ENCODE assay signal across 17 cellular contexts in genomic region chr19:10946964-10947657, GRCh38. TPM values are rescaled to one million over a fixed set of nuclear protein-coding genes. Genes with fewer than 3 reads are reported as not detected.
DNase-seq lines count a peak whose midpoint lies in the region; ATAC-seq and TF ChIP-seq lines count a peak whose summit lies in the region.
"Had no signal": no experiment of that assay in that cellular context is flagged by ENCODE, and none has a peak within 500 bp of the region (broad histone marks: within the 10 kb centered on the region; RNA-seq: fewer than 3 reads in every experiment).

No MANE protein-coding gene starts in this region.

- ATAC-seq in SK-N-SH treated with all-trans-retinoic acid at 6 μM for 48 hours, result peak; percentile 49
- no peak for ATAC-seq in foreskin keratinocyte
- no peak for ATAC-seq in GM19452 (IDR thresholded peaks at IDR 0.05; ENCODE audit: unreplicated experiment)

- H3K79me2 ChIP-seq in hepatocyte, result no peaks in the 10 kb centered on the region

- H3K9me3 ChIP-seq in hepatocyte (ENCODE audit: low read depth) (no peaks in the 10 kb centered on the region), endodermal cell (ENCODE audit: control insufficient read depth, low read length) (no peaks in the 10 kb centered on the region)

- no peaks in the 10 kb centered on the region for H3K36me3 ChIP-seq in hepatocyte (replicated peaks; ENCODE audit: insufficient read depth, low read depth)
- H3K36me3 ChIP-seq in endodermal cell (ENCODE audit: control insufficient read depth, insufficient read depth, low read length), result no peaks in the 10 kb centered on the region
- H3K36me3 ChIP-seq: brain microvascular endothelial cell had no signal

- no peak overlapping the region for H3K4me2 ChIP-seq in hepatocyte

- H3K27me3 ChIP-seq in foreskin keratinocyte, result no peaks in the 10 kb centered on the region
- H3K27me3 ChIP-seq in hepatocyte, result no peaks in the 10 kb centered on the region
- H3K27me3 ChIP-seq in endodermal cell (ENCODE audit: control insufficient read depth, insufficient read depth, low read length, poor library complexity, severe bottlenecking), result no peaks in the 10 kb centered on the region
- H3K27me3 ChIP-seq: brain microvascular endothelial cell had no signal

- TF ChIP-seq CTCF in foreskin keratinocyte (conservative IDR thresholded peaks at IDR 0.05) (no peak), progenitor cell of endocrine pancreas (IDR thresholded peaks at IDR 0.05; ENCODE audit: unreplicated experiment) (no peak), coronary artery (IDR thresholded peaks at IDR 0.05) (no peak), hepatocyte (IDR thresholded peaks at IDR 0.05; ENCODE audit: poor library complexity) (no peak), endodermal cell (conservative IDR thresholded peaks at IDR 0.05) (no peak)

- H2AFZ ChIP-seq in hepatocyte, result no peak overlapping the region

- WGBS in hepatocyte (ENCODE audit: low lambda C conversion rate, missing lambda C conversion rate), result 72% methylated on average over 6 of the region's 6 CpGs
- WGBS in endodermal cell (ENCODE audit: insufficient coverage in 1 of 2, insufficient read length in 1 of 2), 2 experiments, result 86 to 94% methylated on average over 4 to 6 of the region's 6 CpGs

- no peaks in the 10 kb centered on the region for H4K20me1 ChIP-seq in hepatocyte (ENCODE audit: insufficient read depth, poor library complexity, severe bottlenecking)

- DNase-seq in G401 (ENCODE audit: low spot score) (peak; percentile 66), foreskin keratinocyte (no peak), progenitor cell of endocrine pancreas (ENCODE audit: low spot score, unreplicated experiment) (no peak), coronary artery (ENCODE audit: low spot score) (no peak), hepatocyte (ENCODE audit: low spot score) (no peak), endodermal cell (no peak)
- DNase-seq: activated CD4-positive, alpha-beta T cell treated with anti-CD3 and anti-CD28 coated beads for 48 hours; brain microvascular endothelial cell; CD4-positive, alpha-beta T cell; MV-4-11; NCI-H2171; stimulated activated CD4-positive, alpha-beta T cell treated with anti-CD3 and anti-CD28 coated beads, Interleukin-4, amount 100 ng/mL, for 24 hours; stimulated activated naive CD4-positive, alpha-beta T cell treated with Interleukin-2 at 50 U/mL for 16 hours; T-helper 2 cell had no signal

- no peak overlapping the region for H3K4me3 Mint-ChIP-seq in progenitor cell of endocrine pancreas (ENCODE audit: low read depth)
- H3K4me3 Mint-ChIP-seq in endodermal cell, result no peak overlapping the region
- H3K4me3 Mint-ChIP-seq: activated T-helper 1 cell treated with anti-CD3 and anti-CD28 coated beads, Interleukin-12 subunit alpha, Interleukin-12 subunit beta, Interleukin-2, Interleukin-4 antibody, amounts not matched to agents 30 ng/mL and 10 ng/mL and 1 ng/mL, durations not matched to agents 14 hours and 24 hours and 36 hours; CD4-positive, alpha-beta T cell had no signal

- in situ Hi-C loops in G401 (cut with HindIII; ENCODE audit: low sequenced_read_pairs), result no loop called here

- H3K27ac Mint-ChIP-seq in progenitor cell of endocrine pancreas (peak overlapping the region; percentile 45), endodermal cell (no peak overlapping the region)
- H3K27ac Mint-ChIP-seq: activated T-helper 1 cell treated with anti-CD3 and anti-CD28 coated beads, Interleukin-12 subunit alpha, Interleukin-12 subunit beta, Interleukin-2, Interleukin-4 antibody, amounts not matched to agents 30 ng/mL and 10 ng/mL and 1 ng/mL, durations not matched to agents 14 hours and 24 hours and 36 hours; CD4-positive, alpha-beta T cell had no signal

- H3K4me1 Mint-ChIP-seq in progenitor cell of endocrine pancreas (ENCODE audit: low read depth) (peaks cover 5% of the 10 kb centered on the region), endodermal cell (peaks cover 4% of the 10 kb centered on the region)

- H3K27ac ChIP-seq in foreskin keratinocyte (peak overlapping the region; percentile 31), coronary artery (no peak overlapping the region), hepatocyte (no peak overlapping the region), endodermal cell (ENCODE audit: low read depth, low read length) (no peak overlapping the region)
- H3K27ac ChIP-seq: brain microvascular endothelial cell had no signal

- H3K36me3 Mint-ChIP-seq in progenitor cell of endocrine pancreas (ENCODE audit: insufficient read depth), result no peaks in the 10 kb centered on the region
- H3K36me3 Mint-ChIP-seq in endodermal cell (ENCODE audit: low read depth), result no peaks in the 10 kb centered on the region

- H3K9me3 Mint-ChIP-seq in progenitor cell of endocrine pancreas (ENCODE audit: low read depth) (no peaks in the 10 kb centered on the region), endodermal cell (no peaks in the 10 kb centered on the region)
- H3K9me3 Mint-ChIP-seq: activated T-helper 1 cell treated with anti-CD3 and anti-CD28 coated beads, Interleukin-12 subunit alpha, Interleukin-12 subunit beta, Interleukin-2, Interleukin-4 antibody, amounts not matched to agents 30 ng/mL and 10 ng/mL and 1 ng/mL, durations not matched to agents 14 hours and 24 hours and 36 hours; CD4-positive, alpha-beta T cell had no signal

- H3K4me3 ChIP-seq in coronary artery, result no peak overlapping the region
- H3K4me3 ChIP-seq in hepatocyte, result no peak overlapping the region
- H3K4me3 ChIP-seq in endodermal cell (ENCODE audit: low read length), result no peak overlapping the region

- H3K4me1 ChIP-seq in foreskin keratinocyte, result no peaks in the 10 kb centered on the region
- no peaks in the 10 kb centered on the region for H3K4me1 ChIP-seq in hepatocyte (ENCODE audit: insufficient read depth)
- H3K4me1 ChIP-seq in endodermal cell (ENCODE audit: control insufficient read depth, insufficient read depth, low read length), result no peaks in the 10 kb centered on the region

- H3K9ac ChIP-seq in endodermal cell (ENCODE audit: extremely low read depth, low read length, poor library complexity, severe bottlenecking), result no peak overlapping the region

- H3K27me3 Mint-ChIP-seq in progenitor cell of endocrine pancreas (no peaks in the 10 kb centered on the region), endodermal cell (ENCODE audit: insufficient read depth) (no peaks in the 10 kb centered on the region)
- H3K27me3 Mint-ChIP-seq: CD4-positive, alpha-beta T cell had no signal

- no peaks in the 10 kb centered on the region for H3K9me2 ChIP-seq in hepatocyte (replicated peaks; ENCODE audit: insufficient read depth)

TF ChIP-seq in SK-N-SH treated with all-trans-retinoic acid at 6 μM for 48 hours, 23 proteins besides CTCF, POLR2A, EP300 and RAD21:
- TF ChIP-seq, protein P1, sequence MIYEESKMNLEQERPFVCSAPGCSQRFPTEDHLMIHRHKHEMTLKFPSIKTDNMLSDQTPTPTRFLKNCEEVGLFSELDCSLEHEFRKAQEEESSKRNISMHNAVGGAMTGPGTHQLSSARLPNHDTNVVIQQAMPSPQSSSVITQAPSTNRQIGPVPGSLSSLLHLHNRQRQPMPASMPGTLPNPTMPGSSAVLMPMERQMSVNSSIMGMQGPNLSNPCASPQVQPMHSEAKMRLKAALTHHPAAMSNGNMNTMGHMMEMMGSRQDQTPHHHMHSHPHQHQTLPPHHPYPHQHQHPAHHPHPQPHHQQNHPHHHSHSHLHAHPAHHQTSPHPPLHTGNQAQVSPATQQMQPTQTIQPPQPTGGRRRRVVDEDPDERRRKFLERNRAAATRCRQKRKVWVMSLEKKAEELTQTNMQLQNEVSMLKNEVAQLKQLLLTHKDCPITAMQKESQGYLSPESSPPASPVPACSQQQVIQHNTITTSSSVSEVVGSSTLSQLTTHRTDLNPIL (CRISPR knock-in tag; IDR thresholded peaks at IDR 0.05; ENCODE audit: low read depth), result 0 out of 2 replicates have a peak, but pooled peaks have one; percentile 14
- TF ChIP-seq ISL1 (CRISPR knock-in tag; IDR thresholded peaks at IDR 0.05) (peak; percentile 85), OSR1 (CRISPR knock-in tag; IDR thresholded peaks at IDR 0.05) (no peak)
TF ChIP-seq in SK-N-SH treated with all-trans-retinoic acid at 6 μM for 48 hours: peak in this region for 2.

RNA-seq across cellular contexts. Expression of gene SMARCA4, which starts 13.7 kb away (rescaled TPM):
- 214 and 281 TPM in 2 replicates for total RNA-seq in G401 (2014; rRNA removed; shearing (Covaris generic))
- total RNA-seq in foreskin keratinocyte, result 89.6 and 107 TPM in 2 replicates
- polyA plus RNA-seq in foreskin keratinocyte, result 80.4 and 85.9 TPM in 2 replicates
- 327 and 334 TPM in 2 replicates for total RNA-seq in progenitor cell of endocrine pancreas
- 36.9 and 80.7 TPM in 2 replicates for total RNA-seq in hepatocyte
- polyA plus RNA-seq in hepatocyte, result 93.4 and 108 TPM in 2 replicates
- total RNA-seq in endodermal cell, result 100 to 1,000 TPM; 290 to 292 TPM
- polyA plus RNA-seq in endodermal cell (2013, experiment 1 of 2), result 278 TPM
- polyA plus RNA-seq in endodermal cell (2013, experiment 2 of 2), result 266 TPM

RNA-seq across cellular contexts. Expression of gene TIMM29, which starts 18.5 kb away (rescaled TPM):
- total RNA-seq in G401 (2014; rRNA removed; shearing (Covaris generic)), result 58.4 and 70.7 TPM in 2 replicates
- total RNA-seq in foreskin keratinocyte (14.0 and 16.6 TPM in 2 replicates), progenitor cell of endocrine pancreas (25.6 and 29.4 TPM in 2 replicates), hepatocyte (19.4 and 36.2 TPM in 2 replicates), endodermal cell (10 to 100 TPM; 20.0 to 26.8 TPM)
- polyA plus RNA-seq in foreskin keratinocyte (13.5 and 13.8 TPM in 2 replicates), hepatocyte (23.0 and 24.1 TPM in 2 replicates)
- 20.9 TPM for polyA plus RNA-seq in endodermal cell (2013, experiment 1 of 2)
- polyA plus RNA-seq in endodermal cell (2013, experiment 2 of 2), result 20.7 TPM

RNA-seq across cellular contexts. Expression of gene YIPF2, which starts 18.7 kb away (rescaled TPM):
- total RNA-seq in G401 (2014; rRNA removed; shearing (Covaris generic)), result 42.5 and 71.1 TPM in 2 replicates
- total RNA-seq in foreskin keratinocyte (43.8 and 54.1 TPM in 2 replicates), progenitor cell of endocrine pancreas (49.1 and 53.3 TPM in 2 replicates), hepatocyte (115 and 123 TPM in 2 replicates), endodermal cell (10 to 100 TPM; 55.6 to 62.6 TPM)
- polyA plus RNA-seq in foreskin keratinocyte (46.1 and 52.7 TPM in 2 replicates), hepatocyte (80.3 and 88.3 TPM in 2 replicates)
- polyA plus RNA-seq in endodermal cell (2013, experiment 1 of 2), result 32.0 TPM
- polyA plus RNA-seq in endodermal cell (2013, experiment 2 of 2), result 34.9 TPM
